7 cellular contexts compared by ENCODE assay signal in genomic region chr2:233426619-233427342, GRCh38.
A peak's percentile ranks its signal among the peaks of the same experiment; 100 is the strongest.
DNase-seq lines count a peak whose midpoint lies in the region; ATAC-seq and TF ChIP-seq lines count a peak whose summit lies in the region.

No MANE protein-coding gene starts in this region.

- intact Hi-C loops in activated CD4-positive, alpha-beta memory T cell treated with anti-CD3 and anti-CD28 coated beads for 36 hours (cut with micrococcal nuclease): loop anchor here (1.0 to 2.0 kb wide), 2 partner anchors 11 to 22 kb away; no protein-coding TSS in a partner anchor
- intact Hi-C loops in lower lobe of right lung (cut with DNase I): no loop called here

- no peak overlapping the region for H2AFZ ChIP-seq in hepatocyte

- H3K9me2 ChIP-seq in hepatocyte (replicated peaks; ENCODE audit: insufficient read depth): no peaks in the 10 kb centered on the region

- DNase-seq in M059J (ENCODE audit: low read depth) (peak; percentile 70), foreskin melanocyte (peak; percentile 51), lower lobe of right lung (no peak), hepatocyte (ENCODE audit: low spot score) (no peak), GDM1 (lab: John Stamatoyannopoulos, UW) (no peak)
- DNase-seq in activated CD4-positive, alpha-beta memory T cell treated with anti-CD3 and anti-CD28 coated beads for 36 hours: peak; percentile 90
- peak; percentile 60 to 70 for DNase-seq in stimulated activated CD8-positive, alpha-beta memory T cell treated with anti-CD3 and anti-CD28 coated beads, Interleukin-7, amount 100 ng/mL, for 4 hours (ENCODE audit: low read depth in 2 of 2)

- H3K27me3 Mint-ChIP-seq in activated CD4-positive, alpha-beta memory T cell treated with anti-CD3 and anti-CD28 coated beads for 36 hours: no peaks in the 10 kb centered on the region

- H3K27ac ChIP-seq in lower lobe of right lung (no peak overlapping the region), hepatocyte (no peak overlapping the region)

- TF ChIP-seq CTCF in lower lobe of right lung (IDR thresholded peaks at IDR 0.05) (no peak), hepatocyte (IDR thresholded peaks at IDR 0.05; ENCODE audit: poor library complexity) (no peak)

- no peak for ATAC-seq in lower lobe of right lung

- 90% methylated on average over 7 of the region's 7 CpGs for WGBS in hepatocyte (ENCODE audit: low lambda C conversion rate, missing lambda C conversion rate)

- no peaks in the 10 kb centered on the region for H3K36me3 ChIP-seq in lower lobe of right lung
- no peaks in the 10 kb centered on the region for H3K36me3 ChIP-seq in hepatocyte (replicated peaks; ENCODE audit: insufficient read depth, low read depth)

- H3K4me3 Mint-ChIP-seq in activated CD4-positive, alpha-beta memory T cell treated with anti-CD3 and anti-CD28 coated beads for 36 hours: no peak overlapping the region

- no peaks in the 10 kb centered on the region for H4K20me1 ChIP-seq in hepatocyte (ENCODE audit: insufficient read depth, poor library complexity, severe bottlenecking)

- no peak overlapping the region for H3K4me3 ChIP-seq in lower lobe of right lung
- H3K4me3 ChIP-seq in hepatocyte: no peak overlapping the region

- peaks cover 36% of the 10 kb centered on the region for H3K79me2 ChIP-seq in hepatocyte

- POLR2A ChIA-PET in activated CD4-positive, alpha-beta memory T cell treated with anti-CD3 and anti-CD28 coated beads for 36 hours (lab: Charles Lee): interaction anchor here (1.5 to 1.9 kb wide), 2 partner anchors 9 to 12 kb away, joined by 3 to 5 read pairs; no protein-coding TSS in a partner anchor

- H3K4me1 ChIP-seq in lower lobe of right lung (peaks cover 3% of the 10 kb centered on the region), hepatocyte (ENCODE audit: insufficient read depth) (peaks cover 20% of the 10 kb centered on the region)

- peaks cover 22% of the 10 kb centered on the region for H3K36me3 Mint-ChIP-seq in activated CD4-positive, alpha-beta memory T cell treated with anti-CD3 and anti-CD28 coated beads for 36 hours

- H3K9me3 ChIP-seq in lower lobe of right lung (no peaks in the 10 kb centered on the region), hepatocyte (ENCODE audit: low read depth) (no peaks in the 10 kb centered on the region)

- CTCF ChIA-PET in activated CD4-positive, alpha-beta memory T cell treated with anti-CD3 and anti-CD28 coated beads for 36 hours (lab: Charles Lee): interaction anchor here (0.6 to 10.4 kb wide), 6 partner anchors 14 to 607 kb away, joined by 3 to 60 read pairs (median 4); partner anchors contain the start of gene DGKD

- no peak overlapping the region for H3K4me2 ChIP-seq in hepatocyte

- peak overlapping the region; percentile 68 for H3K27ac Mint-ChIP-seq in activated CD4-positive, alpha-beta memory T cell treated with anti-CD3 and anti-CD28 coated beads for 36 hours

- H3K9me3 Mint-ChIP-seq in activated CD4-positive, alpha-beta memory T cell treated with anti-CD3 and anti-CD28 coated beads for 36 hours: peaks cover 17% of the 10 kb centered on the region

- H3K27me3 ChIP-seq in lower lobe of right lung (ENCODE audit: low read depth) (no peaks in the 10 kb centered on the region), hepatocyte (no peaks in the 10 kb centered on the region)

- H3K4me1 Mint-ChIP-seq in activated CD4-positive, alpha-beta memory T cell treated with anti-CD3 and anti-CD28 coated beads for 36 hours (ENCODE audit: low read depth): peaks cover 81% of the 10 kb centered on the region

Comparison
In these comparisons a context has a peak if more than half of its experiments do, and no peak if none do; other contexts are left out.
1. DNase-seq: peak in M059J (single experiment), activated CD4-positive, alpha-beta memory T cell treated with anti-CD3 and anti-CD28 coated beads for 36 hours (single experiment), foreskin melanocyte (single experiment) and stimulated activated CD8-positive, alpha-beta memory T cell treated with anti-CD3 and anti-CD28 coated beads, Interleukin-7, amount 100 ng/mL, for 4 hours (2 of 2); none in lower lobe of right lung (single experiment), hepatocyte (single experiment) and GDM1 (single experiment).